Comparison of ENCODE assay signal across 1 cellular context in the genomic region with DNA sequence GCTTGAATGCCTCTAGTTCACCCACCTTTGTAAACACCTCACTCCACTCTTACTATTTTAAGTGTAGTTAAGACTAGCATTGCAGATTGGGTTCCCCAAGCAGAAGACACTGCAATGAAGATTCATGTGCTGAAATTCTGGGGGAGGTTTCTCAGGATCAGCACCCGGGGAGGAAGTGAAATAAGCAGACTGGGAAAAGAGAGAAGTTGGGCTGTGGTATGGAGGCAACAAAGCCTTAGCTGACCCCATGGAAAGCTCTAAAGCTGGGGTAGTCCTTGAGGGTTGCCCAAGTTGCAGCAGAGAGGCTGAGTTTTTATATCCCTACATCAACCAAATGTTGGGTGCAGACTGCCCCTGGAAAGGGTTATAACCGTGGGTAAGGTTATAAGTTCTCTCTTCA.
TF ChIP-seq lines count a peak whose summit lies in the region.

No MANE protein-coding gene starts in this region.

TF ChIP-seq in HepG2, 621 proteins besides CTCF, POLR2A, EP300 and RAD21 (continued from another document):
- no peak for TF ChIP-seq PBX2 (CRISPR knock-in tag; IDR thresholded peaks at IDR 0.05)
- TF ChIP-seq PLRG1 (conservative IDR thresholded peaks at IDR 0.05): no peak
- TF ChIP-seq NONO (IDR thresholded peaks at IDR 0.05): no peak
- no peak for TF ChIP-seq NONO (CRISPR knock-in tag; conservative IDR thresholded peaks at IDR 0.05)
- TF ChIP-seq TBP (CRISPR knock-in tag; IDR thresholded peaks at IDR 0.05): no peak
- TF ChIP-seq ZNF543 (CRISPR knock-in tag; IDR thresholded peaks at IDR 0.05): no peak
- TF ChIP-seq POGZ (CRISPR knock-in tag; IDR thresholded peaks at IDR 0.05): no peak
- no peak for TF ChIP-seq ZNF772 (CRISPR knock-in tag; IDR thresholded peaks at IDR 0.05)
- TF ChIP-seq XRCC5 (optimal IDR thresholded peaks at IDR 0.05; ENCODE audit: low read length): no peak
- TF ChIP-seq NBN (conservative IDR thresholded peaks at IDR 0.05): no peak
- no peak for TF ChIP-seq GATA4 (IDR thresholded peaks at IDR 0.05; ENCODE audit: borderline replicate concordance, low read depth)
